ENCODE assay signal across 27 cellular contexts in the genomic region with DNA sequence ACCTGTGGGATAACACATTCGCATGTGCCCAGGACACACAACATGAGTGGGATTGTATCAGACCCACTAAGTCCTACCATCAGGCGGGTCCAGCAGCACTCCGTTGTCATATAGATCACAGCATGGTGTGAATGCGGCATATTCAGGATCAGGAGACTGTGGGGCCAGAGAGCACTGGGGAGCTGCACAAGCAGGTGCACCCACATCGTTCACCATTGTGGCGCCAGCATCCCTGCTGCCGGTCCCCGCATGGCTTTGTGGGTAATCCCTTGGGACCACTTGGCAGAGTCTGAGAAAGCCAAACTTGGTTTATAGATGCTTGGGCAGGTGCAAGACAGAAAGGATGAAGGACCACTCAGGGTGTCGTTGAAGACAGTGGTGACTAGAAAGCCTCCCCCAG.
"Had no signal": no experiment of that assay in that cellular context is flagged by ENCODE, and none has a peak within 500 bp of the region (broad histone marks: within the 10 kb centered on the region; RNA-seq: fewer than 3 reads in every experiment).

No MANE protein-coding gene starts in this region.

- H3K4me1 ChIP-seq: esophagus squamous epithelium, heart right ventricle, left lung, pancreas, prostate gland, sigmoid colon had no signal

- DNase-seq: activated CD4-positive, alpha-beta T cell treated with anti-CD3 and anti-CD28 coated beads for 1 hour; activated CD4-positive, alpha-beta T cell treated with anti-CD3 and anti-CD28 coated beads, Interleukin-2, amount 50 U/mL, for 1 hour; activated CD8-positive, alpha-beta memory T cell treated with anti-CD3 and anti-CD28 coated beads, Interleukin-2, amount 10 ng/mL, durations not matched to agents 7 days and 5 days; activated CD8-positive, alpha-beta T cell treated with anti-CD3 and anti-CD28 coated beads, Interleukin-2, amount 10 ng/mL, durations not matched to agents 7 days and 5 days; activated T-cell treated with anti-CD3 and anti-CD28 coated beads, Interleukin-2, amount 50 U/mL, for 48 hours; effector CD4-positive, alpha-beta T cell; esophagus squamous epithelium; foreskin melanocyte; heart right ventricle; left lung; mesendoderm; mucosa of descending colon; pancreas; retina; sigmoid colon; small intestine; stimulated activated CD4-positive, alpha-beta T cell treated with anti-CD3 and anti-CD28 coated beads, Interleukin-4, amount 100 ng/mL, for 24 hours; T-helper 17 cell; T1000; trophoblast cell had no signal

- H3K27ac ChIP-seq: esophagus squamous epithelium, heart right ventricle, left lung, neutrophil, pancreas, prostate gland, sigmoid colon, thoracic aorta had no signal

- H3K4me3 ChIP-seq: esophagus squamous epithelium, heart right ventricle, left lung, lung, mucosa of descending colon, pancreas, prostate gland, sigmoid colon, thoracic aorta had no signal

- H3K27me3 ChIP-seq: neutrophil, pancreas, sigmoid colon had no signal

- ATAC-seq: activated CD8-positive, alpha-beta memory T cell treated with anti-CD3 and anti-CD28 coated beads, Interleukin-2, amount 10 ng/mL, durations not matched to agents 7 days and 5 days; activated CD8-positive, alpha-beta T cell treated with anti-CD3 and anti-CD28 coated beads, Interleukin-2, amount 10 ng/mL, durations not matched to agents 7 days and 5 days; activated naive CD4-positive, alpha-beta T cell treated with anti-CD3 and anti-CD28 coated beads, Interleukin-2, amount 50 U/mL, for 72 hours; heart right ventricle; left lung; mucosa of descending colon; natural killer cell treated with Interleukin-12 subunit alpha and Interleukin-12 subunit beta and Interleukin-15 and Interleukin-18, amount 100 ng/mL, for 72 hours; pancreas; stimulated activated effector memory CD8-positive, alpha-beta T cell treated with anti-CD3 and anti-CD28 coated beads, Interleukin-12 subunit alpha, Interleukin-12 subunit beta, amount 100 ng/mL, for 72 hours; T-helper 17 cell had no signal

- H3K9me3 ChIP-seq: esophagus squamous epithelium, heart right ventricle, left lung, mucosa of descending colon, neutrophil, pancreas, prostate gland, sigmoid colon, thoracic aorta had no signal

- H3K36me3 ChIP-seq: esophagus squamous epithelium, heart right ventricle, left lung, neutrophil, pancreas, prostate gland, sigmoid colon, thoracic aorta had no signal
